Comparison of ENCODE assay signal across 7 cellular contexts in genomic region chr7:134645935-134646334, GRCh38. TPM values are rescaled to one million over a fixed set of nuclear protein-coding genes. Genes with fewer than 3 reads are reported as not detected.
A peak's percentile ranks its signal among the peaks of the same experiment; 100 is the strongest.
DNase-seq lines count a peak whose midpoint lies in the region; ATAC-seq, FAIRE-seq and TF ChIP-seq lines count a peak whose summit lies in the region.

No MANE protein-coding gene starts in this region.

- DNase-seq in GM12865 (ENCODE audit: low read depth) (peak; percentile 8), RCC 7860 (ENCODE audit: low spot score) (peak; percentile 20), foreskin fibroblast (peak in 1 of 2 donors; percentile 54), COLO668 (lab: John Stamatoyannopoulos, UW; ENCODE audit: unreplicated experiment) (no peak)
- no peak for DNase-seq in activated T-cell treated with anti-CD3 and anti-CD28 coated beads, Interleukin-2, amount 50 U/mL, for 4 hours
- DNase-seq in stimulated activated CD4-positive, alpha-beta T cell treated with anti-CD3 and anti-CD28 coated beads, Interleukin-4, amount 100 ng/mL, for 1 hour, result no peak

- H3K27me3 Mint-ChIP-seq in activated T-cell treated with anti-CD3 and anti-CD28 coated beads, Interleukin-2, amount 50 U/mL, for 4 hours (ENCODE audit: low read depth), result no peaks in the 10 kb centered on the region

- H3K4me1 Mint-ChIP-seq in activated T-cell treated with anti-CD3 and anti-CD28 coated beads, Interleukin-2, amount 50 U/mL, for 4 hours (ENCODE audit: low read depth), result peaks cover 27% of the 10 kb centered on the region

- H3K9me3 Mint-ChIP-seq in activated T-cell treated with anti-CD3 and anti-CD28 coated beads, Interleukin-2, amount 50 U/mL, for 4 hours, result peaks cover 9% of the 10 kb centered on the region

- TF ChIP-seq CTCF in GM12865 (IDR thresholded peaks at IDR 0.05; ENCODE audit: insufficient read depth, low read depth, low read length, missing control alignments), result no peak
- no peak for TF ChIP-seq CTCF in foreskin fibroblast (IDR thresholded peaks at IDR 0.05; ENCODE audit: low read depth, low read length)

- ATAC-seq in activated T-cell treated with anti-CD3 and anti-CD28 coated beads, Interleukin-2, amount 50 U/mL, for 4 hours, result no peak

- H3K4me3 Mint-ChIP-seq in activated T-cell treated with anti-CD3 and anti-CD28 coated beads, Interleukin-2, amount 50 U/mL, for 4 hours, result no peak overlapping the region

- H3K4me3 ChIP-seq in GM12865 (ENCODE audit: low read depth, low read length) (peak overlapping the region; percentile 86), foreskin fibroblast (ENCODE audit: low read depth in 1 of 2, low read length in 2 of 2) (peak overlapping the region; percentile 71 to 77), skin epidermis (peak overlapping the region; percentile 50 to 74 (median 59))

- H3K27ac ChIP-seq in skin epidermis, result peak overlapping the region; percentile 41 to 93 (median 82)

- peaks cover 9% of the 10 kb centered on the region for H3K36me3 Mint-ChIP-seq in activated T-cell treated with anti-CD3 and anti-CD28 coated beads, Interleukin-2, amount 50 U/mL, for 4 hours (ENCODE audit: insufficient read depth)

- FAIRE-seq in RCC 7860 (lab: Jason Lieb, UNC), result no peak

RNA-seq across cellular contexts. Expression of gene BPGM, which starts 0.7 kb away (rescaled TPM):
- total RNA-seq in activated T-cell treated with anti-CD3 and anti-CD28 coated beads, Interleukin-2, amount 50 U/mL, for 4 hours, result 10 to 100 TPM; 12.5 to 14.7 (median 13.4) TPM

Comparison
In these comparisons a context has a peak if more than half of its experiments do, and no peak if none do; other contexts are left out.
1. DNase-seq: peak in GM12865 (single experiment) and RCC 7860 (single experiment); none in COLO668 (single experiment), activated T-cell treated with anti-CD3 and anti-CD28 coated beads, Interleukin-2, amount 50 U/mL, for 4 hours (single experiment) and stimulated activated CD4-positive, alpha-beta T cell treated with anti-CD3 and anti-CD28 coated beads, Interleukin-4, amount 100 ng/mL, for 1 hour (single experiment).
2. Peak in every context shown above with its lines, with median percentiles within 50 percentile points of each other: H3K4me3 ChIP-seq.